Comparison of ENCODE assay signal across 19 cellular contexts in genomic region chr6:105594272-105594671, GRCh38.
DNase-seq lines count a peak whose midpoint lies in the region; ATAC-seq and TF ChIP-seq lines count a peak whose summit lies in the region.
"Had no signal": no experiment of that assay in that cellular context is flagged by ENCODE, and none has a peak within 500 bp of the region (broad histone marks: within the 10 kb centered on the region; RNA-seq: fewer than 3 reads in every experiment).

No MANE protein-coding gene starts in this region.

- dilution Hi-C loops in IMR-90 (cut with HindIII; ENCODE audit: low sequenced_read_pairs, unreplicated experiment) = no loop called here

- POLR2A ChIA-PET in IMR-90 (lab: Charles Lee; ENCODE audit: unreplicated experiment) = no interaction called here

- H4K5ac ChIP-seq in IMR-90 (ENCODE audit: low read depth, low read length) = no peak overlapping the region

- no TSS peak for BruUV-seq in IMR-90 (replicated peaks; lab: Mats Ljungman, UMichigan)

- no peaks in the 10 kb centered on the region for H3K9me3 ChIP-seq in IMR-90 (ENCODE audit: control insufficient read depth, insufficient read depth, low read length)
- no peaks in the 10 kb centered on the region for H3K9me3 ChIP-seq in breast epithelium
- no peaks in the 10 kb centered on the region for H3K9me3 ChIP-seq in muscle layer of duodenum (ENCODE audit: control insufficient read depth in 1 of 2, low read length in 2 of 2)
- H3K9me3 ChIP-seq: esophagus squamous epithelium, right atrium auricular region, thyroid gland had no signal

- CTCF ChIA-PET in IMR-90 (lab: Yijun Ruan, JAX) = no interaction called here

- H3K4me1 ChIP-seq in IMR-90 (ENCODE audit: control insufficient read depth, insufficient read depth, low read length) = peaks cover 16% of the 10 kb centered on the region
- H3K4me1 ChIP-seq in breast epithelium = peaks cover 0 to 5% of the 10 kb centered on the region in 2 donors
- H3K4me1 ChIP-seq in muscle layer of duodenum (ENCODE audit: control insufficient read depth in 1 of 2, insufficient read depth in 2 of 2, low read length in 2 of 2) = peaks cover 0 to 11% of the 10 kb centered on the region in 2 donors
- H3K4me1 ChIP-seq: BLaER1 had no signal

- TF ChIP-seq POLR2A in IMR-90 (IDR thresholded peaks at IDR 0.05; ENCODE audit: low read depth, low read length) (no peak), breast epithelium (IDR thresholded peaks at IDR 0.05) (no peak)

- intact Hi-C loops in IMR-90 (cut with micrococcal nuclease) (no loop called here), breast epithelium (cut with DNase I; ENCODE audit: low total_unique reads) (no loop called here)

- ATAC-seq in IMR-90 (ENCODE audit: low read depth) (no peak), GM19328 (IDR thresholded peaks at IDR 0.05; ENCODE audit: unreplicated experiment) (no peak), HG02885 (IDR thresholded peaks at IDR 0.05; ENCODE audit: poor library complexity, unreplicated experiment) (no peak)
- ATAC-seq: activated CD4-positive, alpha-beta T cell treated with anti-CD3 and anti-CD28 coated beads for 36 hours; activated CD8-positive, alpha-beta memory T cell treated with anti-CD3 and anti-CD28 coated beads, Interleukin-2, amount 10 ng/mL, durations not matched to agents 7 days and 5 days; left lobe of liver; stimulated activated effector memory CD8-positive, alpha-beta T cell treated with anti-CD3 and anti-CD28 coated beads, Interleukin-12 subunit alpha, Interleukin-12 subunit beta, amount 100 ng/mL, for 72 hours had no signal

- H2AK5ac ChIP-seq in IMR-90 (ENCODE audit: low read depth, low read length) = peak overlapping the region; percentile 1

- H3K4me2 ChIP-seq in IMR-90 (ENCODE audit: low read depth, low read length) = no peak overlapping the region
- H3K4me2 ChIP-seq: BLaER1 had no signal

- no peak overlapping the region for H3K9ac ChIP-seq in IMR-90 (ENCODE audit: low read depth, low read length)
- H3K9ac ChIP-seq: BLaER1 had no signal

- H2AFZ ChIP-seq in IMR-90 (replicated peaks; ENCODE audit: low read length, poor library complexity) = no peak overlapping the region

- H2BK120ac ChIP-seq in IMR-90 (ENCODE audit: low read depth, low read length) = peak overlapping the region; percentile 50

- peak overlapping the region; percentile 47; the same call in 1 of the 2 replicates for H3K18ac ChIP-seq in IMR-90 (ENCODE audit: low read depth, low read length)

- no peaks in the 10 kb centered on the region for H4K20me1 ChIP-seq in IMR-90 (ENCODE audit: insufficient read depth, low read length)
- H4K20me1 ChIP-seq: BLaER1 had no signal

- H3K56ac ChIP-seq in IMR-90 (ENCODE audit: extremely low read depth, insufficient read depth, low read length) = peak overlapping the region; percentile 8; the same call in 1 of the 2 replicates

- H3K27ac ChIP-seq in IMR-90 (ENCODE audit: insufficient read depth, low read length) (no peak overlapping the region), breast epithelium (peak overlapping the region; percentile 26 to 44), muscle layer of duodenum (ENCODE audit: low read length) (peak overlapping the region; percentile 6)
- H3K27ac ChIP-seq: BLaER1, HL-60, right atrium auricular region, thyroid gland had no signal

- no peak for TF ChIP-seq CTCF in IMR-90 (conservative IDR thresholded peaks at IDR 0.05; ENCODE audit: low read depth, low read length)
- TF ChIP-seq CTCF in breast epithelium (IDR thresholded peaks at IDR 0.05) = no peak

- H4K8ac ChIP-seq in IMR-90 (ENCODE audit: low read depth in 2 of 2, low read length in 2 of 2) = peak overlapping the region; percentile 9 to 64; a peak in 1 of 4 replicates

- in situ Hi-C loops in IMR-90 (cut with MboI; ENCODE audit: low sequenced_read_pairs) = no loop called here

- peak overlapping the region; percentile 10; the same call in 1 of the 3 replicates for H2BK15ac ChIP-seq in IMR-90 (ENCODE audit: low read depth, low read length)

- peaks cover 13% of the 10 kb centered on the region for H3K9me1 ChIP-seq in IMR-90 (ENCODE audit: insufficient read depth, low read length)

- peak overlapping the region; percentile 59; the same call in 1 of the 2 replicates for H4K91ac ChIP-seq in IMR-90 (ENCODE audit: insufficient read depth, low read depth, low read length)

- H3K4ac ChIP-seq in IMR-90 (ENCODE audit: low read depth, low read length) = peak overlapping the region; percentile 0; the same call in 1 of the 2 replicates

- no peak for TF ChIP-seq RAD21 in IMR-90 (IDR thresholded peaks at IDR 0.05; ENCODE audit: low read length)

- no peak overlapping the region for H2BK5ac ChIP-seq in IMR-90 (ENCODE audit: low read depth, low read length, poor library complexity, severe bottlenecking)

- no CpG with 5 or more reads among the region's 1 CpG for WGBS in IMR-90 (ENCODE audit: extremely low coverage in 2 of 2, insufficient read length in 1 of 2), 2 experiments

- DNase-seq in IMR-90 = no peak
- DNase-seq in breast epithelium (ENCODE audit: low spot score in 2 of 2) = no peak
- DNase-seq in DMS53 treated with DMSO at 0.1 percent for 48 hours (lab: John Stamatoyannopoulos, UW; ENCODE audit: unreplicated experiment) = no peak
- no peak for DNase-seq in RKO (ENCODE audit: low spot score)
- DNase-seq: activated CD4-positive, alpha-beta T cell treated with anti-CD3 and anti-CD28 coated beads for 36 hours; activated CD8-positive, alpha-beta memory T cell treated with anti-CD3 and anti-CD28 coated beads, Interleukin-2, amount 10 ng/mL, durations not matched to agents 7 days and 5 days; esophagus squamous epithelium; GDM1; NCI-H187; occipital lobe had no signal

- no peak overlapping the region for H3K23ac ChIP-seq in IMR-90 (ENCODE audit: low read depth, low read length)

- peak overlapping the region; percentile 48; the same call in 1 of the 2 replicates for H3K14ac ChIP-seq in IMR-90 (replicated peaks; ENCODE audit: low read depth, low read length)

- H2AK9ac ChIP-seq in IMR-90 (replicated peaks; ENCODE audit: low read depth, low read length, poor library complexity) = no peak overlapping the region

- H3K79me1 ChIP-seq in IMR-90 (ENCODE audit: low read depth in 1 of 2, low read length in 2 of 2) = no peaks in the 10 kb centered on the region

- H2BK20ac ChIP-seq in IMR-90 (ENCODE audit: low read depth, low read length) = peak overlapping the region; percentile 83

- H3K27me3 ChIP-seq in IMR-90 (ENCODE audit: control insufficient read depth, insufficient read depth, low read length) = no peaks in the 10 kb centered on the region
- no peaks in the 10 kb centered on the region for H3K27me3 ChIP-seq in breast epithelium
- no peaks in the 10 kb centered on the region for H3K27me3 ChIP-seq in muscle layer of duodenum (ENCODE audit: low read depth, low read length)
- H3K27me3 ChIP-seq: BLaER1, esophagus squamous epithelium, right atrium auricular region, thyroid gland had no signal

- H3K36me3 ChIP-seq in IMR-90 (ENCODE audit: control insufficient read depth, insufficient read depth, low read length) = no peaks in the 10 kb centered on the region
- H3K36me3 ChIP-seq in breast epithelium = no peaks in the 10 kb centered on the region
- H3K36me3 ChIP-seq in muscle layer of duodenum (ENCODE audit: control insufficient read depth in 1 of 2, insufficient read depth in 2 of 2, low read length in 2 of 2) = no peaks in the 10 kb centered on the region
- H3K36me3 ChIP-seq: BLaER1, esophagus squamous epithelium, right atrium auricular region, thyroid gland had no signal

- H3K4me3 ChIP-seq in IMR-90 (ENCODE audit: insufficient read depth, low read depth, low read length) = no peak overlapping the region
- no peak overlapping the region for H3K4me3 ChIP-seq in breast epithelium
- no peak overlapping the region for H3K4me3 ChIP-seq in muscle layer of duodenum (ENCODE audit: low read depth in 1 of 2, low read length in 2 of 2)
- H3K4me3 ChIP-seq: BLaER1, esophagus squamous epithelium, right atrium auricular region, thyroid gland had no signal

TF ChIP-seq in IMR-90, 13 proteins besides CTCF, POLR2A, EP300 and RAD21:
- TF ChIP-seq SMC3 (IDR thresholded peaks at IDR 0.05; ENCODE audit: low read depth, low read length) = no peak
- TF ChIP-seq, protein P1, sequence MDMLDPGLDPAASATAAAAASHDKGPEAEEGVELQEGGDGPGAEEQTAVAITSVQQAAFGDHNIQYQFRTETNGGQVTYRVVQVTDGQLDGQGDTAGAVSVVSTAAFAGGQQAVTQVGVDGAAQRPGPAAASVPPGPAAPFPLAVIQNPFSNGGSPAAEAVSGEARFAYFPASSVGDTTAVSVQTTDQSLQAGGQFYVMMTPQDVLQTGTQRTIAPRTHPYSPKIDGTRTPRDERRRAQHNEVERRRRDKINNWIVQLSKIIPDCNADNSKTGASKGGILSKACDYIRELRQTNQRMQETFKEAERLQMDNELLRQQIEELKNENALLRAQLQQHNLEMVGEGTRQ (IDR thresholded peaks at IDR 0.05; ENCODE audit: low read depth, low read length) = no peak
- no peak for TF ChIP-seq RCOR1 (IDR thresholded peaks at IDR 0.05; ENCODE audit: insufficient replicate concordance, low read length)
- TF ChIP-seq MAFK (IDR thresholded peaks at IDR 0.05; ENCODE audit: low read depth, low read length) = no peak
